Comparison of ENCODE assay signal across 14 cellular contexts in genomic region chr9:93204470-93205043, GRCh38. TPM values are rescaled to one million over a fixed set of nuclear protein-coding genes. Genes with fewer than 3 reads are reported as not detected.
DNase-seq lines count a peak whose midpoint lies in the region; ATAC-seq, FAIRE-seq and TF ChIP-seq lines count a peak whose summit lies in the region.
"Had no signal": no experiment of that assay in that cellular context is flagged by ENCODE, and none has a peak within 500 bp of the region (broad histone marks: within the 10 kb centered on the region; RNA-seq: fewer than 3 reads in every experiment).

No MANE protein-coding gene starts in this region.

- H3K4me2 ChIP-seq in astrocyte (ENCODE audit: low read length), result no peak overlapping the region

- no peak overlapping the region for H3K27ac ChIP-seq in CD8-positive, alpha-beta T cell (ENCODE audit: low read depth, low read length)
- H3K27ac ChIP-seq in astrocyte (ENCODE audit: low read depth, low read length) (no peak overlapping the region), right atrium auricular region (peak overlapping the region; percentile 78 to 93)

- no peak overlapping the region for H3K4me3 ChIP-seq in CD8-positive, alpha-beta T cell (ENCODE audit: low read depth, low read length)
- H3K4me3 ChIP-seq in astrocyte (ENCODE audit: insufficient read depth, low read depth, low read length), result no peak overlapping the region
- H3K4me3 ChIP-seq in right atrium auricular region, result no peak overlapping the region

- ATAC-seq in CD8-positive, alpha-beta T cell, result no peak
- no peak for ATAC-seq in GM21390 (IDR thresholded peaks at IDR 0.05; ENCODE audit: unreplicated experiment)
- ATAC-seq: activated CD4-positive, CD25-positive, alpha-beta regulatory T cell treated with anti-CD3 and anti-CD28 coated beads, Interleukin-2, amount 50 U/mL, for 24 hours had no signal

- no peak for DNase-seq in CD8-positive, alpha-beta T cell
- DNase-seq in astrocyte (ENCODE audit: low read depth) (no peak), right atrium auricular region (ENCODE audit: low spot score) (no peak), posterior vena cava (ENCODE audit: low spot score) (peak; percentile 30), NCI-H128 (lab: John Stamatoyannopoulos, UW; ENCODE audit: unreplicated experiment) (no peak), mucosa of gallbladder (ENCODE audit: low spot score) (no peak)
- DNase-seq in stimulated activated CD4-positive, alpha-beta T cell treated with anti-CD3 and anti-CD28 coated beads, Interleukin-15, amount 100 ng/mL, for 24 hours, result no peak
- DNase-seq: activated naive CD8-positive, alpha-beta T cell treated with anti-CD3 and anti-CD28 coated beads for 36 hours; GDM1; mesenchymal stem cell had no signal

- peaks cover 5% of the 10 kb centered on the region for H3K4me1 Mint-ChIP-seq in CD8-positive, alpha-beta T cell (ENCODE audit: low read depth)
- H3K4me1 Mint-ChIP-seq in astrocyte (ENCODE audit: low read depth, unreplicated experiment), result no peaks in the 10 kb centered on the region

- peak overlapping the region; percentile 45 for H3K27ac Mint-ChIP-seq in CD8-positive, alpha-beta T cell
- H3K27ac Mint-ChIP-seq in astrocyte (ENCODE audit: unreplicated experiment), result peak overlapping the region; percentile 18
- H3K27ac Mint-ChIP-seq: activated naive CD8-positive, alpha-beta T cell treated with anti-CD3 and anti-CD28 coated beads for 36 hours had no signal

- H3K9ac ChIP-seq in astrocyte (ENCODE audit: low read length), result no peak overlapping the region

- no peak overlapping the region for H3K4me3 Mint-ChIP-seq in CD8-positive, alpha-beta T cell
- no peak overlapping the region for H3K4me3 Mint-ChIP-seq in astrocyte (ENCODE audit: unreplicated experiment)
- H3K4me3 Mint-ChIP-seq: activated naive CD8-positive, alpha-beta T cell treated with anti-CD3 and anti-CD28 coated beads for 36 hours; stimulated activated naive CD8-positive, alpha-beta T cell treated with anti-CD3 and anti-CD28 coated beads, Interleukin-15, Interleukin-2, amounts not matched to agents 100 ng/mL and 50 ng/mL, for 24 hours had no signal

- H3K36me3 Mint-ChIP-seq in CD8-positive, alpha-beta T cell, result no peaks in the 10 kb centered on the region
- no peaks in the 10 kb centered on the region for H3K36me3 Mint-ChIP-seq in astrocyte (ENCODE audit: low read depth, unreplicated experiment)
- H3K36me3 Mint-ChIP-seq: activated naive CD8-positive, alpha-beta T cell treated with anti-CD3 and anti-CD28 coated beads for 36 hours had no signal

- intact Hi-C loops in CD8-positive, alpha-beta T cell (cut with DNase I, micrococcal nuclease), result no loop called here
- intact Hi-C loops in posterior vena cava (cut with DNase I), result loop anchor here in 1 of 2 donors (5.0 kb wide), 1 partner anchor 1963 kb away; no protein-coding TSS in a partner anchor

- H3K79me2 ChIP-seq in astrocyte (ENCODE audit: insufficient read depth, low read length), result no peaks in the 10 kb centered on the region

- H3K36me3 ChIP-seq in CD8-positive, alpha-beta T cell (ENCODE audit: insufficient read depth, low read length), result no peaks in the 10 kb centered on the region
- H3K36me3 ChIP-seq in astrocyte (ENCODE audit: insufficient read depth, low read length) (no peaks in the 10 kb centered on the region), right atrium auricular region (no peaks in the 10 kb centered on the region)

- FAIRE-seq in astrocyte (lab: Jason Lieb, UNC), result no peak

- no peak for TF ChIP-seq CTCF in CD8-positive, alpha-beta T cell (IDR thresholded peaks at IDR 0.05)
- TF ChIP-seq CTCF in astrocyte (IDR thresholded peaks at IDR 0.05; ENCODE audit: insufficient read depth, low read depth, low read length) (no peak), right atrium auricular region (IDR thresholded peaks at IDR 0.05) (no peak)

- no peak overlapping the region for H2AFZ ChIP-seq in astrocyte (ENCODE audit: low read depth, low read length)

- no peaks in the 10 kb centered on the region for H3K27me3 ChIP-seq in CD8-positive, alpha-beta T cell (ENCODE audit: insufficient read depth, low read length)
- no peaks in the 10 kb centered on the region for H3K27me3 ChIP-seq in astrocyte (ENCODE audit: insufficient read depth, low read length)
- H3K27me3 ChIP-seq in right atrium auricular region, result no peaks in the 10 kb centered on the region

- H3K27me3 Mint-ChIP-seq in CD8-positive, alpha-beta T cell (ENCODE audit: low read depth), result no peaks in the 10 kb centered on the region
- H3K27me3 Mint-ChIP-seq in astrocyte (ENCODE audit: low read depth, unreplicated experiment), result peaks cover 32% of the 10 kb centered on the region
- H3K27me3 Mint-ChIP-seq: activated naive CD8-positive, alpha-beta T cell treated with anti-CD3 and anti-CD28 coated beads for 36 hours; stimulated activated naive CD8-positive, alpha-beta T cell treated with anti-CD3 and anti-CD28 coated beads, Interleukin-15, Interleukin-2, amounts not matched to agents 100 ng/mL and 50 ng/mL, for 24 hours had no signal

- no peaks in the 10 kb centered on the region for H4K20me1 ChIP-seq in astrocyte (ENCODE audit: insufficient read depth, low read length)

- POLR2A ChIA-PET in CD8-positive, alpha-beta T cell (lab: Charles Lee), result no interaction called here

- no peaks in the 10 kb centered on the region for H3K4me1 ChIP-seq in CD8-positive, alpha-beta T cell (ENCODE audit: insufficient read depth, low read length)
- H3K4me1 ChIP-seq in astrocyte (ENCODE audit: insufficient read depth, low read length) (no peaks in the 10 kb centered on the region), right atrium auricular region (peaks cover 0 to 93% of the 10 kb centered on the region in 2 donors)

- no peaks in the 10 kb centered on the region for H3K9me3 ChIP-seq in CD8-positive, alpha-beta T cell (ENCODE audit: low read length)
- no peaks in the 10 kb centered on the region for H3K9me3 ChIP-seq in astrocyte (ENCODE audit: insufficient read depth, low read depth, low read length)
- no peaks in the 10 kb centered on the region for H3K9me3 ChIP-seq in right atrium auricular region

- no peaks in the 10 kb centered on the region for H3K9me3 Mint-ChIP-seq in CD8-positive, alpha-beta T cell
- H3K9me3 Mint-ChIP-seq in astrocyte (ENCODE audit: unreplicated experiment), result no peaks in the 10 kb centered on the region
- H3K9me3 Mint-ChIP-seq: activated naive CD8-positive, alpha-beta T cell treated with anti-CD3 and anti-CD28 coated beads for 36 hours had no signal

- CTCF ChIA-PET in CD8-positive, alpha-beta T cell (lab: Charles Lee), result no interaction called here

RNA-seq across cellular contexts. Expression of gene WNK2, which starts 20.6 kb away (rescaled TPM):
- under 1 TPM; 0.25 to 0.30 TPM for total RNA-seq in CD8-positive, alpha-beta T cell
- total RNA-seq in astrocyte (0.89 and 1.9 TPM in 2 replicates), right atrium auricular region (100 to 1,000 TPM in 1 of 2 donors, 10 to 100 TPM in 1; 61.4 to 132 TPM), posterior vena cava (10 to 100 TPM; 34.8 to 39.5 TPM), mucosa of gallbladder (37.2 TPM)
- total RNA-seq: osteocyte had no signal

Comparison
In these comparisons a context has a peak if more than half of its experiments do, and no peak if none do; other contexts are left out.
1. H3K27ac ChIP-seq: peak in right atrium auricular region (2 of 2); none in CD8-positive, alpha-beta T cell (single experiment) and astrocyte (single experiment).
2. RNA of gene WNK2, which starts 20.6 kb away (total RNA-seq): 61.4 to 132 TPM in right atrium auricular region, 34.8 to 39.5 TPM in posterior vena cava and 37.2 TPM in mucosa of gallbladder (single experiment); 0.89 to 1.9 TPM in astrocyte and 0.25 to 0.30 TPM in CD8-positive, alpha-beta T cell; every median in the first group is over 10 times any median in the second.